Comparison of ENCODE assay signal across 10 cellular contexts in genomic region chr1:212833211-212834207, GRCh38. TPM values are rescaled to one million over a fixed set of nuclear protein-coding genes. Genes with fewer than 3 reads are reported as not detected.
A peak's percentile ranks its signal among the peaks of the same experiment; 100 is the strongest.
DNase-seq lines count a peak whose midpoint lies in the region; ATAC-seq and TF ChIP-seq lines count a peak whose summit lies in the region.
"Not testable (repeated sequence)": the region's sequence is repeated elsewhere in the genome, so short reads cannot be mapped to it uniquely, and the experiment has no call there.
"Had no signal": no experiment of that assay in that cellular context is flagged by ENCODE, and none has a peak within 500 bp of the region (broad histone marks: within the 10 kb centered on the region; RNA-seq: fewer than 3 reads in every experiment).

No MANE protein-coding gene starts in this region.

- CTCF ChIA-PET in GM10248 (lab: Yijun Ruan, JAX), result interaction anchor here (1.0 to 1.3 kb wide), 4 partner anchors 9 to 168 kb away, joined by 3 to 5 read pairs (median 4); no protein-coding TSS in a partner anchor

- not testable (repeated sequence) for TF ChIP-seq CTCF in GM10248 (IDR thresholded peaks at IDR 0.05; ENCODE audit: control extremely low read depth, extremely low read depth, low read depth, missing control alignments)

- H3K9me3 Mint-ChIP-seq in activated T-helper 17 cell treated with anti-CD3 and anti-CD28 coated beads, Interleukin-2, amount 50 U/mL, for 72 hours; stimulated activated naive B cell treated with anti-CD40 and anti-IgM and Interleukin-4, amounts not matched to agents 10 μg/mL and 1 μg/mL and 100 μg/mL, for 72 hours: not testable (repeated sequence)

- H3K36me3 Mint-ChIP-seq in activated T-helper 17 cell treated with anti-CD3 and anti-CD28 coated beads, Interleukin-2, amount 50 U/mL, for 72 hours (ENCODE audit: low read depth); stimulated activated naive B cell treated with anti-CD40 and anti-IgM and Interleukin-4, amounts not matched to agents 10 μg/mL and 1 μg/mL and 100 μg/mL, for 72 hours: not testable (repeated sequence)

- H3K4me3 Mint-ChIP-seq in activated T-helper 17 cell treated with anti-CD3 and anti-CD28 coated beads, Interleukin-2, amount 50 U/mL, for 72 hours; stimulated activated naive B cell treated with anti-CD40 and anti-IgM and Interleukin-4, amounts not matched to agents 10 μg/mL and 1 μg/mL and 100 μg/mL, for 72 hours: not testable (repeated sequence)

- H3K27me3 Mint-ChIP-seq in activated T-helper 17 cell treated with anti-CD3 and anti-CD28 coated beads, Interleukin-2, amount 50 U/mL, for 72 hours; stimulated activated naive B cell treated with anti-CD40 and anti-IgM and Interleukin-4, amounts not matched to agents 10 μg/mL and 1 μg/mL and 100 μg/mL, for 72 hours: not testable (repeated sequence)

- ATAC-seq in GM19023 (IDR thresholded peaks at IDR 0.05; ENCODE audit: unreplicated experiment), result peak; percentile 75
- ATAC-seq in GM21515 (IDR thresholded peaks at IDR 0.05; ENCODE audit: unreplicated experiment), result peak; percentile 66
- ATAC-seq in HG02885 (IDR thresholded peaks at IDR 0.05; ENCODE audit: poor library complexity, unreplicated experiment), result peak; percentile 74
- ATAC-seq in HG03457 (IDR thresholded peaks at IDR 0.05; ENCODE audit: unreplicated experiment), result peak; percentile 80
- peak; percentile 32 for ATAC-seq in activated T-helper 17 cell treated with anti-CD3 and anti-CD28 coated beads, Interleukin-2, amount 50 U/mL, for 72 hours (replicated peaks)
- ATAC-seq in left lobe of liver, result peak; percentile 69
- peak; percentile 84 to 88 for ATAC-seq in stimulated activated naive B cell treated with anti-CD40 and anti-IgM and Interleukin-4, amounts not matched to agents 10 μg/mL and 1 μg/mL and 100 μg/mL, for 72 hours (replicated peaks)

- not testable (repeated sequence) for H3K4me1 Mint-ChIP-seq in activated T-helper 17 cell treated with anti-CD3 and anti-CD28 coated beads, Interleukin-2, amount 50 U/mL, for 72 hours
- peaks cover 17 to 36% of the 10 kb centered on the region in 2 donors for H3K4me1 Mint-ChIP-seq in stimulated activated naive B cell treated with anti-CD40 and anti-IgM and Interleukin-4, amounts not matched to agents 10 μg/mL and 1 μg/mL and 100 μg/mL, for 72 hours

- POLR2A ChIA-PET in GM10248 (lab: Yijun Ruan, JAX), result interaction anchor here (0.7 to 1.2 kb wide), 2 partner anchors 24 to 1309 kb away, joined by 3 to 10 read pairs; partner anchors contain the start of gene FLVCR1

- peak overlapping the region; percentile 53 for H3K27ac Mint-ChIP-seq in activated T-helper 17 cell treated with anti-CD3 and anti-CD28 coated beads, Interleukin-2, amount 50 U/mL, for 72 hours
- peak overlapping the region; percentile 87 for H3K27ac Mint-ChIP-seq in stimulated activated naive B cell treated with anti-CD40 and anti-IgM and Interleukin-4, amounts not matched to agents 10 μg/mL and 1 μg/mL and 100 μg/mL, for 72 hours

- DNase-seq in GM10248 (ENCODE audit: extremely low spot score), result peak; percentile 48
- DNase-seq in left lobe of liver (ENCODE audit: low spot score), result not testable (repeated sequence)
- peak; percentile 57 for DNase-seq in stimulated activated naive B cell treated with anti-CD40 and anti-IgM and Interleukin-4, amounts not matched to agents 10 μg/mL and 1 μg/mL and 100 μg/mL, for 72 hours

RNA-seq across cellular contexts. Expression of gene SPATA45, which starts 13.9 kb away (rescaled TPM):
- total RNA-seq in activated T-helper 17 cell treated with anti-CD3 and anti-CD28 coated beads, Interleukin-2, amount 50 U/mL, for 72 hours, result not detected
- not detected for total RNA-seq in left lobe of liver
- total RNA-seq: activated CD8-positive, alpha-beta T cell treated with anti-CD3 and anti-CD28 coated beads, Interleukin-2, amount 10 ng/mL, durations not matched to agents 7 days and 5 days; PC-3 had no signal

RNA-seq across cellular contexts. Expression of gene FLVCR1, which starts 24.6 kb away (rescaled TPM):
- total RNA-seq in activated T-helper 17 cell treated with anti-CD3 and anti-CD28 coated beads, Interleukin-2, amount 50 U/mL, for 72 hours, result 10 to 100 TPM in 1 of 2 donors, 1 to 10 TPM in 1; 9.7 to 22.9 TPM
- 0.93 TPM for total RNA-seq in left lobe of liver

RNA-seq across cellular contexts. Expression of gene TATDN3, which starts 41.8 kb away (rescaled TPM):
- 10 to 100 TPM in 1 of 2 donors, 1 to 10 TPM in 1; 9.8 to 15.5 TPM for total RNA-seq in activated T-helper 17 cell treated with anti-CD3 and anti-CD28 coated beads, Interleukin-2, amount 50 U/mL, for 72 hours
- total RNA-seq in left lobe of liver, result 7.7 TPM

RNA-seq across cellular contexts. Expression of gene NSL1, which starts 41.9 kb away (rescaled TPM):
- 10 to 100 TPM; 26.2 to 40.0 TPM for total RNA-seq in activated T-helper 17 cell treated with anti-CD3 and anti-CD28 coated beads, Interleukin-2, amount 50 U/mL, for 72 hours
- 17.8 TPM for total RNA-seq in left lobe of liver

Comparison
In these comparisons a context has a peak if more than half of its experiments do, and no peak if none do; other contexts are left out.
1. ATAC-seq: peak in every context shown above with its lines; median percentile 86 in stimulated activated naive B cell treated with anti-CD40 and anti-IgM and Interleukin-4, amounts not matched to agents 10 μg/mL and 1 μg/mL and 100 μg/mL, for 72 hours; 80 in HG03457; 75 in GM19023; 74 in HG02885; 69 in left lobe of liver; 66 in GM21515; 32 in activated T-helper 17 cell treated with anti-CD3 and anti-CD28 coated beads, Interleukin-2, amount 50 U/mL, for 72 hours.